ENCODE assay signal across 1 cellular context in the genomic region with DNA sequence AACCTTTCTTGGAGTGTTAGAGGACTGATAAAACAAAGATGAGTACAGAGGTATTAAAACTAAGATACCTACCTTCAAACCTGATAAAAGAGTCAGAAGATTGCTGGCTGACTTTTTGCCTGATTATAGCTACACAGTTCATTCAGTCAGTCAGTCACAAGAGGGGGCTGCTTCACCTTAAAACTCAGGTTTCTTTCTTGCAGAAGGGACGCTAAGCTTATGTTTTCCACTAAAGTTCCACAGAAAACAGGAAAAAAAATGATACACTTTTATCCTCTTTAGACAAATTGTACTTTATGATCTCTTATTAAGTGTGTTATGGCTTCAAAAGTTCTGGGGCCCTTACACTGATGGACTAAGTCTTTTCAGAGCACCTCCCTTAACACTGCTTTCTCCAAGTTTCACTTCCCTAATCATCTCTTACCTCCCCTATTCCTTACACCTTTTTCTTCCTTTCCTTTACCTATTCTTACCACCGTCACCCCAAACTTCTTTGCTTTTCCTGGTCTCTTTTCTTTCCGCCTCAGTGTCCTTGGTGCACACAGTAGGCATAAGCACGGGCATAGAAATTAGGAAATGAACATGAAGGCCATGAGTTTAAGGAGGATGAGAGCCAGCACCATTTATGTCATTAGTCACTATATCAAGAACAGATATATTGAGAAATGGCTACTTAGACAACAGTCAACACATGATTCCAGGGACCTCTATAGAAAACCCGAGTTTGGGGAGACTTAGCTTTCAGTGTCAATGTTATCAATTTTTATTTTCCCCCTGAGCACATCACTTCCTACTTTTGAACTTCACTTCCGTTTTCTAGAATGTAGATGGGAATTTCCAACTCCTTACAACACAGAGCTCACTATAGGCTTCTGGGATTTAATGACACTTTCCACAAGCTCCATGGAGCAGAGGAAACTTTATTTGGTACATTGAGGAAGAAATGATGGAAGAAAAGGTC.
TF ChIP-seq lines count a peak whose summit lies in the region.

No MANE protein-coding gene starts in this region.

TF ChIP-seq in HCT116, 20 proteins besides CTCF, POLR2A, EP300 and RAD21 (continued from another document):
- TF ChIP-seq, protein P1, sequence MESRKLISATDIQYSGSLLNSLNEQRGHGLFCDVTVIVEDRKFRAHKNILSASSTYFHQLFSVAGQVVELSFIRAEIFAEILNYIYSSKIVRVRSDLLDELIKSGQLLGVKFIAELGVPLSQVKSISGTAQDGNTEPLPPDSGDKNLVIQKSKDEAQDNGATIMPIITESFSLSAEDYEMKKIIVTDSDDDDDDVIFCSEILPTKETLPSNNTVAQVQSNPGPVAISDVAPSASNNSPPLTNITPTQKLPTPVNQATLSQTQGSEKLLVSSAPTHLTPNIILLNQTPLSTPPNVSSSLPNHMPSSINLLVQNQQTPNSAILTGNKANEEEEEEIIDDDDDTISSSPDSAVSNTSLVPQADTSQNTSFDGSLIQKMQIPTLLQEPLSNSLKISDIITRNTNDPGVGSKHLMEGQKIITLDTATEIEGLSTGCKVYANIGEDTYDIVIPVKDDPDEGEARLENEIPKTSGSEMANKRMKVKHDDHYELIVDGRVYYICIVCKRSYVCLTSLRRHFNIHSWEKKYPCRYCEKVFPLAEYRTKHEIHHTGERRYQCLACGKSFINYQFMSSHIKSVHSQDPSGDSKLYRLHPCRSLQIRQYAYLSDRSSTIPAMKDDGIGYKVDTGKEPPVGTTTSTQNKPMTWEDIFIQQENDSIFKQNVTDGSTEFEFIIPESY (IDR thresholded peaks at IDR 0.05; ENCODE audit: extremely low read depth, insufficient replicate concordance, low read length), result no peak
- TF ChIP-seq, protein P2, sequence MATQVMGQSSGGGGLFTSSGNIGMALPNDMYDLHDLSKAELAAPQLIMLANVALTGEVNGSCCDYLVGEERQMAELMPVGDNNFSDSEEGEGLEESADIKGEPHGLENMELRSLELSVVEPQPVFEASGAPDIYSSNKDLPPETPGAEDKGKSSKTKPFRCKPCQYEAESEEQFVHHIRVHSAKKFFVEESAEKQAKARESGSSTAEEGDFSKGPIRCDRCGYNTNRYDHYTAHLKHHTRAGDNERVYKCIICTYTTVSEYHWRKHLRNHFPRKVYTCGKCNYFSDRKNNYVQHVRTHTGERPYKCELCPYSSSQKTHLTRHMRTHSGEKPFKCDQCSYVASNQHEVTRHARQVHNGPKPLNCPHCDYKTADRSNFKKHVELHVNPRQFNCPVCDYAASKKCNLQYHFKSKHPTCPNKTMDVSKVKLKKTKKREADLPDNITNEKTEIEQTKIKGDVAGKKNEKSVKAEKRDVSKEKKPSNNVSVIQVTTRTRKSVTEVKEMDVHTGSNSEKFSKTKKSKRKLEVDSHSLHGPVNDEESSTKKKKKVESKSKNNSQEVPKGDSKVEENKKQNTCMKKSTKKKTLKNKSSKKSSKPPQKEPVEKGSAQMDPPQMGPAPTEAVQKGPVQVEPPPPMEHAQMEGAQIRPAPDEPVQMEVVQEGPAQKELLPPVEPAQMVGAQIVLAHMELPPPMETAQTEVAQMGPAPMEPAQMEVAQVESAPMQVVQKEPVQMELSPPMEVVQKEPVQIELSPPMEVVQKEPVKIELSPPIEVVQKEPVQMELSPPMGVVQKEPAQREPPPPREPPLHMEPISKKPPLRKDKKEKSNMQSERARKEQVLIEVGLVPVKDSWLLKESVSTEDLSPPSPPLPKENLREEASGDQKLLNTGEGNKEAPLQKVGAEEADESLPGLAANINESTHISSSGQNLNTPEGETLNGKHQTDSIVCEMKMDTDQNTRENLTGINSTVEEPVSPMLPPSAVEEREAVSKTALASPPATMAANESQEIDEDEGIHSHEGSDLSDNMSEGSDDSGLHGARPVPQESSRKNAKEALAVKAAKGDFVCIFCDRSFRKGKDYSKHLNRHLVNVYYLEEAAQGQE (IDR thresholded peaks at IDR 0.05; ENCODE audit: low read depth), result no peak
- no peak for TF ChIP-seq POLR2AphosphoS5 (IDR thresholded peaks at IDR 0.05; ENCODE audit: low read depth, low read length)
- no peak for TF ChIP-seq CBX3 (IDR thresholded peaks at IDR 0.05; ENCODE audit: low read depth)
- no peak for TF ChIP-seq FOSL1 (IDR thresholded peaks at IDR 0.05; ENCODE audit: low read depth)
- TF ChIP-seq SRF (IDR thresholded peaks at IDR 0.05; ENCODE audit: low read depth), result no peak
- TF ChIP-seq TCF7L2 (IDR thresholded peaks at IDR 0.05; ENCODE audit: borderline replicate concordance, extremely low read depth, insufficient read depth, insufficient read length), result no peak
- no peak for TF ChIP-seq ATF3 (IDR thresholded peaks at IDR 0.05)
- TF ChIP-seq JUND (IDR thresholded peaks at IDR 0.05), result no peak
- no peak for TF ChIP-seq SIN3A (IDR thresholded peaks at IDR 0.05; ENCODE audit: low read depth)
- TF ChIP-seq CEBPB (IDR thresholded peaks at IDR 0.05; ENCODE audit: low read depth), result no peak
- TF ChIP-seq ELF1 (IDR thresholded peaks at IDR 0.05; ENCODE audit: borderline replicate concordance, low read depth), result no peak
- TF ChIP-seq SP1 (IDR thresholded peaks at IDR 0.05; ENCODE audit: low read depth), result no peak
- TF ChIP-seq EGR1 (IDR thresholded peaks at IDR 0.05; ENCODE audit: low read depth), result no peak
- no peak for TF ChIP-seq YY1 (IDR thresholded peaks at IDR 0.05; ENCODE audit: extremely low read depth, insufficient replicate concordance, low read depth, low read length)
- TF ChIP-seq EZH2 (IDR thresholded peaks at IDR 0.05), result no peak
- no peak for TF ChIP-seq ZFX (IDR thresholded peaks at IDR 0.05)
- TF ChIP-seq MAX (IDR thresholded peaks at IDR 0.05), result no peak
